Comparison of ENCODE assay signal across 11 cellular contexts in genomic region chr5:125798311-125798710, GRCh38.
DNase-seq lines count a peak whose midpoint lies in the region; ATAC-seq and TF ChIP-seq lines count a peak whose summit lies in the region.
"Had no signal": no experiment of that assay in that cellular context is flagged by ENCODE, and none has a peak within 500 bp of the region (broad histone marks: within the 10 kb centered on the region; RNA-seq: fewer than 3 reads in every experiment).

No MANE protein-coding gene starts in this region.

- no peaks in the 10 kb centered on the region for H3K4me1 Mint-ChIP-seq in activated CD4-positive, alpha-beta memory T cell treated with anti-CD3 and anti-CD28 coated beads for 36 hours (ENCODE audit: low read depth)
- H3K4me1 Mint-ChIP-seq: CD4-positive, alpha-beta memory T cell had no signal

- no peaks in the 10 kb centered on the region for H4K20me1 ChIP-seq in IMR-90 (ENCODE audit: insufficient read depth, low read length)

- no peak overlapping the region for H3K27ac ChIP-seq in IMR-90 (ENCODE audit: insufficient read depth, low read length)
- H3K27ac ChIP-seq in esophagus muscularis mucosa (replicated peaks in 1 of 4) = no peak overlapping the region
- no peak overlapping the region for H3K27ac ChIP-seq in colonic mucosa

- CTCF ChIA-PET in IMR-90 (lab: Yijun Ruan, JAX) = no interaction called here
- CTCF ChIA-PET in activated CD4-positive, alpha-beta memory T cell treated with anti-CD3 and anti-CD28 coated beads for 36 hours (lab: Charles Lee) = no interaction called here

- no peak overlapping the region for H2AK5ac ChIP-seq in IMR-90 (ENCODE audit: low read depth, low read length)

- no peak overlapping the region for H3K14ac ChIP-seq in IMR-90 (replicated peaks; ENCODE audit: low read depth, low read length)

- no peaks in the 10 kb centered on the region for H3K9me1 ChIP-seq in IMR-90 (ENCODE audit: insufficient read depth, low read length)

- H3K9me3 ChIP-seq in IMR-90 (ENCODE audit: control insufficient read depth, insufficient read depth, low read length) (no peaks in the 10 kb centered on the region), esophagus muscularis mucosa (no peaks in the 10 kb centered on the region), colonic mucosa (no peaks in the 10 kb centered on the region)

- no peaks in the 10 kb centered on the region for H3K27me3 Mint-ChIP-seq in activated CD4-positive, alpha-beta memory T cell treated with anti-CD3 and anti-CD28 coated beads for 36 hours
- H3K27me3 Mint-ChIP-seq: CD4-positive, alpha-beta memory T cell had no signal

- in situ Hi-C loops in IMR-90 (cut with MboI; ENCODE audit: low sequenced_read_pairs) = no loop called here
- in situ Hi-C loops in astrocyte of the cerebellum (cut with HindIII; ENCODE audit: low sequenced_read_pairs) = loop anchor here (5.0 kb wide), 1 partner anchor 39 kb away; no protein-coding TSS in a partner anchor

- no TSS peak for BruUV-seq in IMR-90 (replicated peaks; lab: Mats Ljungman, UMichigan)

- H3K4ac ChIP-seq in IMR-90 (ENCODE audit: low read depth, low read length) = no peak overlapping the region

- no peak overlapping the region for H3K23ac ChIP-seq in IMR-90 (ENCODE audit: low read depth, low read length)

- H3K4me1 ChIP-seq in IMR-90 (ENCODE audit: control insufficient read depth, insufficient read depth, low read length) (no peaks in the 10 kb centered on the region), esophagus muscularis mucosa (no peaks in the 10 kb centered on the region), colonic mucosa (no peaks in the 10 kb centered on the region)

- no peak overlapping the region for H3K56ac ChIP-seq in IMR-90 (ENCODE audit: extremely low read depth, insufficient read depth, low read length)

- intact Hi-C loops in IMR-90 (cut with micrococcal nuclease) = no loop called here
- intact Hi-C loops in esophagus muscularis mucosa (cut with DNase I) = no loop called here
- intact Hi-C loops in activated CD4-positive, alpha-beta memory T cell treated with anti-CD3 and anti-CD28 coated beads for 36 hours (cut with micrococcal nuclease) = no loop called here
- intact Hi-C loops in colonic mucosa (cut with DNase I) = no loop called here

- H3K4me2 ChIP-seq in IMR-90 (ENCODE audit: low read depth, low read length) = no peak overlapping the region

- H3K79me1 ChIP-seq in IMR-90 (ENCODE audit: low read depth in 1 of 2, low read length in 2 of 2) = no peaks in the 10 kb centered on the region

- TF ChIP-seq RAD21 in IMR-90 (IDR thresholded peaks at IDR 0.05; ENCODE audit: low read length) = no peak

- no peaks in the 10 kb centered on the region for H3K27me3 ChIP-seq in IMR-90 (ENCODE audit: control insufficient read depth, insufficient read depth, low read length)
- no peaks in the 10 kb centered on the region for H3K27me3 ChIP-seq in esophagus muscularis mucosa
- no peaks in the 10 kb centered on the region for H3K27me3 ChIP-seq in colonic mucosa

- DNase-seq in AG08396 (ENCODE audit: low spot score) (peak; percentile 1), IMR-90 (peak; percentile 42), astrocyte of the cerebellum (ENCODE audit: low read depth) (peak; percentile 42), iris pigment epithelial cell (ENCODE audit: low read depth) (peak; percentile 31), esophagus muscularis mucosa (ENCODE audit: extremely low spot score) (no peak), NCI-H1694 (lab: John Stamatoyannopoulos, UW) (no peak), colonic mucosa (no peak)
- no peak for DNase-seq in activated CD4-positive, alpha-beta memory T cell treated with anti-CD3 and anti-CD28 coated beads for 36 hours
- DNase-seq: activated CD4-positive, alpha-beta T cell treated with anti-CD3 and anti-CD28 coated beads for 1 hour; activated naive CD4-positive, alpha-beta T cell treated with anti-CD3 and anti-CD28 coated beads, Interleukin-2, amount 50 U/mL, for 16 hours; CD4-positive, alpha-beta memory T cell had no signal

- POLR2A ChIA-PET in IMR-90 (lab: Charles Lee; ENCODE audit: unreplicated experiment) = no interaction called here
- POLR2A ChIA-PET in activated CD4-positive, alpha-beta memory T cell treated with anti-CD3 and anti-CD28 coated beads for 36 hours (lab: Charles Lee) = no interaction called here

- H3K36me3 ChIP-seq in IMR-90 (ENCODE audit: control insufficient read depth, insufficient read depth, low read length) (no peaks in the 10 kb centered on the region), esophagus muscularis mucosa (no peaks in the 10 kb centered on the region), colonic mucosa (no peaks in the 10 kb centered on the region)

- no peak for ATAC-seq in IMR-90 (ENCODE audit: low read depth)

- H4K8ac ChIP-seq in IMR-90 (ENCODE audit: low read depth in 2 of 2, low read length in 2 of 2) = no peak overlapping the region

- H2BK5ac ChIP-seq in IMR-90 (ENCODE audit: low read depth, low read length, poor library complexity, severe bottlenecking) = no peak overlapping the region

- H4K5ac ChIP-seq in IMR-90 (ENCODE audit: low read depth, low read length) = no peak overlapping the region

- no peak overlapping the region for H2AK9ac ChIP-seq in IMR-90 (replicated peaks; ENCODE audit: low read depth, low read length, poor library complexity)

- dilution Hi-C loops in IMR-90 (cut with HindIII; ENCODE audit: low sequenced_read_pairs, unreplicated experiment) = no loop called here

- TF ChIP-seq POLR2A in IMR-90 (IDR thresholded peaks at IDR 0.05; ENCODE audit: low read depth, low read length) (no peak), esophagus muscularis mucosa (IDR thresholded peaks at IDR 0.05; ENCODE audit: low read depth) (no peak)

- H3K9ac ChIP-seq in IMR-90 (ENCODE audit: low read depth, low read length) = no peak overlapping the region
- H3K9ac ChIP-seq in colonic mucosa (ENCODE audit: low read depth in 2 of 2, low read length in 2 of 2) = no peak overlapping the region

- no peak overlapping the region for H3K27ac Mint-ChIP-seq in activated CD4-positive, alpha-beta memory T cell treated with anti-CD3 and anti-CD28 coated beads for 36 hours
- H3K27ac Mint-ChIP-seq: CD4-positive, alpha-beta memory T cell had no signal

- peaks cover 31% of the 10 kb centered on the region for H3K9me3 Mint-ChIP-seq in activated CD4-positive, alpha-beta memory T cell treated with anti-CD3 and anti-CD28 coated beads for 36 hours

- no peak overlapping the region for H4K91ac ChIP-seq in IMR-90 (ENCODE audit: insufficient read depth, low read depth, low read length)

- no peak overlapping the region for H2BK120ac ChIP-seq in IMR-90 (ENCODE audit: low read depth, low read length)

- H3K18ac ChIP-seq in IMR-90 (ENCODE audit: low read depth, low read length) = no peak overlapping the region

- H2BK15ac ChIP-seq in IMR-90 (ENCODE audit: low read depth, low read length) = no peak overlapping the region

- no peak overlapping the region for H3K4me3 ChIP-seq in IMR-90 (ENCODE audit: insufficient read depth, low read depth, low read length)
- H3K4me3 ChIP-seq in astrocyte of the cerebellum (ENCODE audit: low read depth, low read length) = no peak overlapping the region
- no peak overlapping the region for H3K4me3 ChIP-seq in esophagus muscularis mucosa
- no peak overlapping the region for H3K4me3 ChIP-seq in colonic mucosa

- H3K4me3 Mint-ChIP-seq in activated CD4-positive, alpha-beta memory T cell treated with anti-CD3 and anti-CD28 coated beads for 36 hours = no peak overlapping the region
- H3K4me3 Mint-ChIP-seq: CD4-positive, alpha-beta memory T cell had no signal

- H2BK20ac ChIP-seq in IMR-90 (ENCODE audit: low read depth, low read length) = no peak overlapping the region

- no peak for TF ChIP-seq EP300 in esophagus muscularis mucosa (IDR thresholded peaks at IDR 0.05)

- H2AFZ ChIP-seq in IMR-90 (replicated peaks; ENCODE audit: low read length, poor library complexity) = no peak overlapping the region

- no peak for TF ChIP-seq CTCF in IMR-90 (conservative IDR thresholded peaks at IDR 0.05; ENCODE audit: low read depth, low read length)
- no peak for TF ChIP-seq CTCF in astrocyte of the cerebellum (IDR thresholded peaks at IDR 0.05; ENCODE audit: low read depth, low read length, missing control alignments)
- TF ChIP-seq CTCF in esophagus muscularis mucosa (IDR thresholded peaks at IDR 0.05) = no peak
- no peak for TF ChIP-seq CTCF in colonic mucosa (IDR thresholded peaks at IDR 0.05)

- H3K36me3 Mint-ChIP-seq in activated CD4-positive, alpha-beta memory T cell treated with anti-CD3 and anti-CD28 coated beads for 36 hours = no peaks in the 10 kb centered on the region
- H3K36me3 Mint-ChIP-seq: CD4-positive, alpha-beta memory T cell had no signal

TF ChIP-seq in IMR-90, 13 proteins besides CTCF, POLR2A, EP300 and RAD21 (continues in another document):
- TF ChIP-seq RFX5 (IDR thresholded peaks at IDR 0.05; ENCODE audit: low read depth, low read length) (no peak), MAFK (IDR thresholded peaks at IDR 0.05; ENCODE audit: low read depth, low read length) (no peak), CEBPB (IDR thresholded peaks at IDR 0.05; ENCODE audit: low read depth, low read length) (no peak), ELK1 (IDR thresholded peaks at IDR 0.05; ENCODE audit: borderline replicate concordance, low read depth, low read length) (no peak), MXI1 (IDR thresholded peaks at IDR 0.05; ENCODE audit: borderline replicate concordance, low read depth, low read length) (no peak), NFE2L2 (IDR thresholded peaks at IDR 0.05; ENCODE audit: low read depth, low read length) (no peak), FOS (IDR thresholded peaks at IDR 0.05; ENCODE audit: low read depth, low read length) (no peak), RCOR1 (IDR thresholded peaks at IDR 0.05; ENCODE audit: insufficient replicate concordance, low read length) (no peak), CHD1 (IDR thresholded peaks at IDR 0.05; ENCODE audit: low read depth, low read length) (no peak), MAZ (IDR thresholded peaks at IDR 0.05; ENCODE audit: borderline replicate concordance, low read depth, low read length) (no peak), USF2 (IDR thresholded peaks at IDR 0.05; ENCODE audit: low read depth, low read length) (no peak)

Comparison
In these comparisons a context has a peak if more than half of its experiments do, and no peak if none do; other contexts are left out.
1. DNase-seq: peak in AG08396 (single experiment), IMR-90 (single experiment), astrocyte of the cerebellum (single experiment) and iris pigment epithelial cell (single experiment); none in esophagus muscularis mucosa (single experiment), activated CD4-positive, alpha-beta memory T cell treated with anti-CD3 and anti-CD28 coated beads for 36 hours (single experiment), NCI-H1694 (single experiment) and colonic mucosa (single experiment).